Comparison of ENCODE assay signal across 8 cellular contexts in the genomic region with DNA sequence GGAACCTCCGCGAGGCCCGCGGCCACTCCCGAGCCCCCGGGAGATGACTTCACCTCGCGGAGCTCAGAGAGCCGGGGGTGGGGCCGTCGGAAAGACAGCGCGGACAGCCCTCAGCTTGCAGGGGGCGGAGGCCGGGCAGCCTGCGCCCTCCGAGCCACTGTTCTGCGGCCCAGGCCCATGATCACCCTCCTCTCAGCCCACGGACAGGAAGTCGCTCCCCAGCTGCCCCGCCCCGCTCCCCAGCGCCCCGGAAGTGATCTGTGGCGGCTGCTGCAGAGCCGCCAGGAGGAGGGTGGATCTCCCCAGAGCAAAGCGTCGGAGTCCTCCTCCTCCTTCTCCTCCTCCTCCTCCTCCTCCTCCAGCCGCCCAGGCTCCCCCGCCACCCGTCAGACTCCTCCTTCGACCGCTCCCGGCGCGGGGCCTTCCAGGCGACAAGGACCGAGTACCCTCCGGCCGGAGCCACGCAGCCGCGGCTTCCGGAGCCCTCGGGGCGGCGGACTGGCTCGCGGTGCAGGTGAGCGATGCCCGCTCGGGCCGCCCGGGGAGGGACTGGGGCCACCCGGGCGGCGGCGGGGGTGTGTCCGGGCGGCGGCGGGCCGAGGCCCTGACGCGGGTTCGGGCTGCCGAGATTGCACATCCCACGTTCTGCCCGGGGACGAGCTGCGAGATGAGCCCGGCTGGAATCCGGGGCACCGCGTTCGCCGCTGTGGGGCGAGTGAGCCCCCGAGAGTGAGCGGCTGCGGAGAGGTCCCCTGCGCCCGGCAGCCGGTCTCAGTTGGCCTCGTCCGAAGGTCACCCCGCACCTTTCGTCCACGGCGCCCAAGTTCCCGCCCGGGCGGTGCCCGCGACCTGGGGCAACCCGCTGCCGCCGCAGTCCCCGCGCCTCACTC.
DNase-seq lines count a peak whose midpoint lies in the region; ATAC-seq lines count a peak whose summit lies in the region.

A gene with protein sequence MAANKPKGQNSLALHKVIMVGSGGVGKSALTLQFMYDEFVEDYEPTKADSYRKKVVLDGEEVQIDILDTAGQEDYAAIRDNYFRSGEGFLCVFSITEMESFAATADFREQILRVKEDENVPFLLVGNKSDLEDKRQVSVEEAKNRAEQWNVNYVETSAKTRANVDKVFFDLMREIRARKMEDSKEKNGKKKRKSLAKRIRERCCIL (plus strand): TSS at position 261 of the 890 bp plus-strand sequence. CDS start 63,096 bp downstream, outside the sequence.

- peak within 1 kb of the TSS; percentile 85 to 99 (median 93) for H3K9ac ChIP-seq in BLaER1 treated with 17β-estradiol and CSF1 and Interleukin-3, amounts not matched to agents 10 nM and 100 nM

- H3K4me1 ChIP-seq in BLaER1 treated with 17β-estradiol and CSF1 and Interleukin-3, amounts not matched to agents 10 nM and 100 nM = peaks cover 35 to 72% (median 44%) of the 10 kb centered on the region in 10 experiments

- ATAC-seq in GM19324 (IDR thresholded peaks at IDR 0.05; ENCODE audit: low FRiP score, unreplicated experiment) (peak; percentile 98), HG03460 (IDR thresholded peaks at IDR 0.05; ENCODE audit: unreplicated experiment) (peak; percentile 92)

- peak within 1 kb of the TSS; percentile 88 to 99 (median 93) for H3K27ac ChIP-seq in BLaER1 treated with 17β-estradiol and CSF1 and Interleukin-3, amounts not matched to agents 10 nM and 100 nM

- no peaks in the 10 kb centered on the region for H3K27me3 ChIP-seq in BLaER1 treated with 17β-estradiol and CSF1 and Interleukin-3, amounts not matched to agents 10 nM and 100 nM

- peak within 1 kb of the TSS; percentile 84 to 99 (median 93) for H3K4me3 ChIP-seq in BLaER1 treated with 17β-estradiol and CSF1 and Interleukin-3, amounts not matched to agents 10 nM and 100 nM

- H4K20me1 ChIP-seq in BLaER1 treated with 17β-estradiol and CSF1 and Interleukin-3, amounts not matched to agents 10 nM and 100 nM = peaks cover 0 to 43% (median 24%) of the 10 kb centered on the region in 11 experiments; a peak in 13 of 22 replicates

- no peaks in the 10 kb centered on the region for H3K9me3 ChIP-seq in BLaER1 treated with 17β-estradiol and CSF1 and Interleukin-3, amounts not matched to agents 10 nM and 100 nM (replicated peaks in 1 of 11)

- peak; percentile 96 for DNase-seq in NCI-H69 (lab: John Stamatoyannopoulos, UW)
- DNase-seq in activated CD4-positive, alpha-beta T cell treated with anti-CD3 and anti-CD28 coated beads, Interleukin-2, amount 50 U/mL, for 1 hour = peak; percentile 87
- DNase-seq in cortex of kidney (lab: John Stamatoyannopoulos, UW) = peak; percentile 10
- peak; percentile 98 for DNase-seq in left kidney (ENCODE audit: low read depth, low spot score)
- DNase-seq in stimulated activated CD4-positive, alpha-beta T cell treated with anti-CD3 and anti-CD28 coated beads, Interleukin-1b, Interleukin-23, amount 100 ng/mL, for 48 hours = peak; percentile 90

- H3K4me2 ChIP-seq in BLaER1 treated with 17β-estradiol and CSF1 and Interleukin-3, amounts not matched to agents 10 nM and 100 nM = peak within 1 kb of the TSS; percentile 77 to 99 (median 96)

- H3K36me3 ChIP-seq in BLaER1 treated with 17β-estradiol and CSF1 and Interleukin-3, amounts not matched to agents 10 nM and 100 nM = peaks cover 0 to 15% (median 1%) of the 10 kb centered on the region in 11 experiments; a peak in 4 of 22 replicates

Comparison
In these comparisons a context has a peak if more than half of its experiments do, and no peak if none do; other contexts are left out.
1. Peak in every context shown above with its lines: DNase-seq, ATAC-seq, H3K4me3 ChIP-seq and H3K27ac ChIP-seq.
2. DNase-seq: peak in every context shown above with its lines; median percentile 98 in left kidney; 96 in NCI-H69; 90 in stimulated activated CD4-positive, alpha-beta T cell treated with anti-CD3 and anti-CD28 coated beads, Interleukin-1b, Interleukin-23, amount 100 ng/mL, for 48 hours; 87 in activated CD4-positive, alpha-beta T cell treated with anti-CD3 and anti-CD28 coated beads, Interleukin-2, amount 50 U/mL, for 1 hour; 10 in cortex of kidney.